ENCODE assay signal across 9 cellular contexts in the genomic region with DNA sequence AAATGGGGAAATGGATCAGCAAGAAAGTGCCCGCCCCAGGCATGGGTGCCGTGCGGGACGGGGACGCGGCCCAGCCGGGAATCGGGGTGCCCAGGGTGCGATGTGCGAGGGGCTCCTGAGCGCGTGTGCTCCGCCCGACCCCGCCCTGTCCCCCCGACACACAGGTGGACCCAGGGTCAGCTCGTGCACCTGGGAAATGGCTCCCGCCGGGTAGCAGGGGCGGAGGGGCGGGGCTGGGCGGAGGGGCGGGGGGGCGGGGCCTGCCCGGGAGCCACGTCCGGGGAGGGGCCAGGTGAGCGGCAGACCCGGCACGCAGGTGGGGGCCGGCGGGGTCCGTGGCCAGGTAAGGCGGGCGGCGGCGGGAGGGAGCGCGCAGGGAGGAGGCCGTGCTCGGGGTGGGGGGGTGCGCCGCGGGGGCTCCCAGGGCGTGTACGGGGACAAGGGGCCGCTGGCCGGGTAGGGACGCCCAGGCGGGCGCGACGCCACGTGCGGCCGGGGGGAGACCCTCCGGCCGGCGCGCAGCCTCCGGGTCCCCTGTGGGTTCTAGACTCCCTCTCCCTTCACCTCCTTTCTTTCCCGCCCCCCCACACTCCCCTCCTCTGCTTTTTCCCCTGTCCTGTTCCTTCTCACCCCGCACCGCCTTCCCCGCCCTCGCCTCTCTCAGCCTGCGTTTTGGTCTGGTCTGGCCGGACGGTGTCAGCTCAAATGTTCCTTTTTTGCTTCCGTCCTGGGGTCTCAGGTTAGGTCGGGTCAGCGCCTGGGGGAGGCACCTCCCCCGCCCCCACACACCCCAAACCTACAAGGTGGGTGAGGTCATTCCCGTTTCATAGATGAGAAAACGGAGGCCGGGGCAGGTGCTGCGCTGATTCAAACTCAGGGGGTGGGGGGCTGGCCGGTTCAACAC. TPM values are rescaled to one million over a fixed set of nuclear protein-coding genes. Genes with fewer than 3 reads are reported as not detected.
A peak's percentile ranks its signal among the peaks of the same experiment; 100 is the strongest.
DNase-seq lines count a peak whose midpoint lies in the region; ATAC-seq and TF ChIP-seq lines count a peak whose summit lies in the region.
"Had no signal": no experiment of that assay in that cellular context is flagged by ENCODE, and none has a peak within 500 bp of the region (broad histone marks: within the 10 kb centered on the region; RNA-seq: fewer than 3 reads in every experiment).

A gene (plus strand): TSS at position 291 of the 904 bp plus-strand sequence. CDS start 33,953 bp downstream, outside the sequence.

- CTCF ChIA-PET in activated B cell treated with CpG ODN at 0.5 μM for 24 hours (lab: Charles Lee) = no interaction called here

- H3K9me3 ChIP-seq in iPS-18c (ENCODE audit: control insufficient read depth, insufficient read depth, low read length) = peaks cover 2% of the 10 kb centered on the region

- no peak within 1 kb of the TSS for H3K27ac Mint-ChIP-seq in T-helper 2 cell treated with Interferon-gamma antibody and Interleukin-4, amounts not matched to agents 5 μg/mL and 100 μg/mL, for 36 hours
- no peak within 1 kb of the TSS for H3K27ac Mint-ChIP-seq in activated B cell treated with CpG ODN at 0.5 μM for 24 hours

- H3K36me3 Mint-ChIP-seq in T-helper 2 cell treated with Interferon-gamma antibody and Interleukin-4, amounts not matched to agents 5 μg/mL and 100 μg/mL, for 36 hours (ENCODE audit: low read depth) = no peaks in the 10 kb centered on the region
- H3K36me3 Mint-ChIP-seq in activated B cell treated with CpG ODN at 0.5 μM for 24 hours (ENCODE audit: low read depth) = no peaks in the 10 kb centered on the region

- peak; percentile 50 for ATAC-seq in activated B cell treated with CpG ODN at 0.5 μM for 24 hours (ENCODE audit: low read depth)
- no peak for ATAC-seq in stimulated activated naive CD8-positive, alpha-beta T cell treated with anti-CD3 and anti-CD28 coated beads, Interleukin-15, Interleukin-2, amounts not matched to agents 100 U/mL and 50 U/mL, for 24 hours
- ATAC-seq in HG02623 (IDR thresholded peaks at IDR 0.05; ENCODE audit: unreplicated experiment) = no peak
- ATAC-seq in GM21619 (IDR thresholded peaks at IDR 0.05; ENCODE audit: unreplicated experiment) = no peak

- no peak for DNase-seq in T-helper 2 cell treated with Interferon-gamma antibody and Interleukin-4, amounts not matched to agents 5 μg/mL and 100 μg/mL, for 36 hours (ENCODE audit: low spot score)
- no peak for DNase-seq in T-helper 2 cell
- DNase-seq in activated B cell treated with CpG ODN at 0.5 μM for 24 hours = no peak
- DNase-seq in stimulated activated naive CD8-positive, alpha-beta T cell treated with anti-CD3 and anti-CD28 coated beads, Interleukin-15, Interleukin-2, amounts not matched to agents 100 U/mL and 50 U/mL, for 24 hours = peak; percentile 26
- no peak for DNase-seq in midbrain (lab: John Stamatoyannopoulos, UW)

- H3K27me3 Mint-ChIP-seq in T-helper 2 cell treated with Interferon-gamma antibody and Interleukin-4, amounts not matched to agents 5 μg/mL and 100 μg/mL, for 36 hours (ENCODE audit: low read depth) = peaks cover 62% of the 10 kb centered on the region
- peaks cover 48% of the 10 kb centered on the region for H3K27me3 Mint-ChIP-seq in activated B cell treated with CpG ODN at 0.5 μM for 24 hours

- peaks cover 3% of the 10 kb centered on the region for H3K4me1 Mint-ChIP-seq in T-helper 2 cell treated with Interferon-gamma antibody and Interleukin-4, amounts not matched to agents 5 μg/mL and 100 μg/mL, for 36 hours (ENCODE audit: low read depth)
- peaks cover 4% of the 10 kb centered on the region for H3K4me1 Mint-ChIP-seq in activated B cell treated with CpG ODN at 0.5 μM for 24 hours

- H3K9me3 Mint-ChIP-seq in T-helper 2 cell treated with Interferon-gamma antibody and Interleukin-4, amounts not matched to agents 5 μg/mL and 100 μg/mL, for 36 hours = peaks cover 4% of the 10 kb centered on the region
- H3K9me3 Mint-ChIP-seq in activated B cell treated with CpG ODN at 0.5 μM for 24 hours = peaks cover 2% of the 10 kb centered on the region

- H3K4me3 Mint-ChIP-seq in T-helper 2 cell treated with Interferon-gamma antibody and Interleukin-4, amounts not matched to agents 5 μg/mL and 100 μg/mL, for 36 hours = peak within 1 kb of the TSS; percentile 65
- H3K4me3 Mint-ChIP-seq in activated B cell treated with CpG ODN at 0.5 μM for 24 hours = peak within 1 kb of the TSS; percentile 71

- POLR2A ChIA-PET in activated B cell treated with CpG ODN at 0.5 μM for 24 hours (lab: Charles Lee) = interaction anchor here (0.8 kb wide), 1 partner anchor 9 kb away, joined by 4 read pairs; no protein-coding TSS in a partner anchor

- intact Hi-C loops in activated B cell treated with CpG ODN at 0.5 μM for 24 hours (cut with micrococcal nuclease) = no loop called here

- no peak for TF ChIP-seq CTCF in activated B cell treated with CpG ODN at 0.5 μM for 24 hours (IDR thresholded peaks at IDR 0.05)

- peak within 1 kb of the TSS; percentile 66 for H3K4me3 ChIP-seq in iPS-18c (ENCODE audit: insufficient read depth, low read depth, low read length)

RNA-seq across cellular contexts. Expression of the gene that starts here (rescaled TPM):
- total RNA-seq in activated B cell treated with CpG ODN at 0.5 μM for 24 hours = 0.17 and 0.49 TPM in 2 replicates
- total RNA-seq: RPMI7951 had no signal

Comparison
In these comparisons a context has a peak if more than half of its experiments do, and no peak if none do; other contexts are left out.
1. Peak in ATAC-seq in activated B cell treated with CpG ODN at 0.5 μM for 24 hours; RNA of the gene not detected or under 1 TPM.